ENCODE assay signal across 16 cellular contexts in the genomic region with DNA sequence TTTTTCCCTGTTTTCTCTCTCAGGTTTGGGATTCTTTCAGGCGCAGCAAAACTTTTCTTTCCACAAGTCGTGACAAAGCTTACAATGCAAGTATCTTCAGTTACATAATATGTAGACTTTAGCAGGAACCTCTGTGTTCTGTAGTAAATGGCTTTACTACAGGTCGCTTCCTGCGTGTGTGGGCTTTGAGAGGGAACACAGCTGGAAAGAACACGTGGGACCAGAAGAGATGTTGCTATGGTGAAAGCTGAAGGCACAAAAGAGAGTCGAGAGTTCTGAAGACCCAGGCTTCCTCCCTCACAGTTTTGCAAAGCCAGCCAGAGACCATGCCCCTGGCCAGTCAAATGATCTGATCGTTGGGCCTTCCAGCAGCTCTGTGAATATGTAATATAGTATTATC. TPM values are rescaled to one million over a fixed set of nuclear protein-coding genes. Genes with fewer than 3 reads are reported as not detected.
A peak's percentile ranks its signal among the peaks of the same experiment; 100 is the strongest.
DNase-seq lines count a peak whose midpoint lies in the region; ATAC-seq, FAIRE-seq and TF ChIP-seq lines count a peak whose summit lies in the region.
"Had no signal": no experiment of that assay in that cellular context is flagged by ENCODE, and none has a peak within 500 bp of the region (broad histone marks: within the 10 kb centered on the region; RNA-seq: fewer than 3 reads in every experiment).

No MANE protein-coding gene starts in this region.

- no peak overlapping the region for H3K14ac ChIP-seq in neuronal stem cell (ENCODE audit: low read length)

- POLR2A ChIA-PET in HepG2 (lab: Yijun Ruan, JAX), result interaction anchor here (0.6 kb wide), 1 partner anchor 235 kb away, joined by 3 read pairs; no protein-coding TSS in a partner anchor

- no TSS peak for BruUV-seq in HepG2 (replicated peaks; lab: Mats Ljungman, UMichigan)

- H3K9me3 ChIP-seq in HepG2 (ENCODE audit: low read length) (no peaks in the 10 kb centered on the region), right lobe of liver (no peaks in the 10 kb centered on the region), kidney (ENCODE audit: control insufficient read depth in 1 of 2, low read length in 2 of 2) (no peaks in the 10 kb centered on the region), neuronal stem cell (replicated peaks in 1 of 2; ENCODE audit: control insufficient read depth in 2 of 2, insufficient read depth in 1 of 2, low read depth in 1 of 2, low read length in 2 of 2) (no peaks in the 10 kb centered on the region), tibial artery (no peaks in the 10 kb centered on the region)

- H3K4me2 ChIP-seq in HepG2 (ENCODE audit: low read depth, low read length) (0 out of 2 replicates have a peak overlapping the region, but pooled peaks have one; percentile 10), neuronal stem cell (ENCODE audit: insufficient read depth, low read length, poor library complexity, severe bottlenecking) (no peak overlapping the region)

- no peak overlapping the region for H2BK120ac ChIP-seq in neuronal stem cell (ENCODE audit: low read depth, low read length)

- H2BK5ac ChIP-seq in neuronal stem cell (ENCODE audit: low read length), result no peak overlapping the region

- intact Hi-C loops in HepG2 (cut with micrococcal nuclease; ENCODE audit: unreplicated experiment), result no loop called here
- intact Hi-C loops in right lobe of liver (cut with DNase I), result no loop called here
- intact Hi-C loops in kidney (cut with DNase I), result no loop called here
- intact Hi-C loops in tibial artery (cut with DNase I; ENCODE audit: low total_unique reads), result no loop called here
- intact Hi-C loops in posterior cingulate gyrus (cut with DNase I), result no loop called here

- TF ChIP-seq CTCF in HepG2 (CRISPR knock-in tag; IDR thresholded peaks at IDR 0.05) (no peak), right lobe of liver (IDR thresholded peaks at IDR 0.05) (no peak), kidney (IDR thresholded peaks at IDR 0.05; ENCODE audit: borderline replicate concordance, extremely low read depth, insufficient read depth) (no peak), tibial artery (IDR thresholded peaks at IDR 0.05) (no peak)

- H4K91ac ChIP-seq in neuronal stem cell (ENCODE audit: low read depth, low read length, poor library complexity), result no peak overlapping the region

- in situ Hi-C loops in HepG2 (cut with HindIII; ENCODE audit: extremely low pct_ligation_motif_present, low pct_unique_long_range_greater_than_20kb), result no loop called here

- no peak for ATAC-seq in HepG2
- no peak for ATAC-seq in right lobe of liver

- H4K8ac ChIP-seq in neuronal stem cell (ENCODE audit: low read depth, low read length), result no peak overlapping the region

- no peak overlapping the region for H3K9ac ChIP-seq in HepG2 (ENCODE audit: insufficient read depth, low read depth, low read length)
- no peak overlapping the region for H3K9ac ChIP-seq in kidney (ENCODE audit: low read length in 2 of 2)
- no peak overlapping the region for H3K9ac ChIP-seq in neuronal stem cell (ENCODE audit: low read depth, low read length, poor library complexity)

- no peaks in the 10 kb centered on the region for H3K79me1 ChIP-seq in neuronal stem cell (ENCODE audit: low read depth, low read length)

- no peak overlapping the region for H2BK15ac ChIP-seq in neuronal stem cell (ENCODE audit: low read length)

- H3K27ac ChIP-seq in HepG2 (ENCODE audit: extremely low read length, insufficient read depth, low read length) (no peak overlapping the region), right lobe of liver (no peak overlapping the region), kidney (ENCODE audit: low read depth in 2 of 2, low read length in 2 of 2) (no peak overlapping the region), neuronal stem cell (replicated peaks; ENCODE audit: low read length) (no peak overlapping the region), tibial artery (no peak overlapping the region)

- CTCF ChIA-PET in HepG2 (lab: Yijun Ruan, JAX; ENCODE audit: low intra/inter-chr PET ratio, low total read pairs), result no interaction called here

- H3K27me3 ChIP-seq in HepG2 (ENCODE audit: control insufficient read depth in 1 of 2, insufficient read depth in 2 of 2, low read length in 2 of 2) (peaks cover 0 to 27% of the 10 kb centered on the region in 2 experiments; a peak in 4 of 5 replicates), right lobe of liver (no peaks in the 10 kb centered on the region), neuronal stem cell (ENCODE audit: control insufficient read depth in 3 of 3, insufficient read depth in 3 of 3, low read depth in 1 of 3, low read length in 3 of 3) (no peaks in the 10 kb centered on the region), tibial artery (peaks cover 0 to 2% of the 10 kb centered on the region in 2 donors)

- H3K18ac ChIP-seq in neuronal stem cell (ENCODE audit: low read length), result no peak overlapping the region

- H2BK12ac ChIP-seq in neuronal stem cell (ENCODE audit: low read length), result no peak overlapping the region

- H3K4me3 ChIP-seq in HepG2 (replicated peaks in 1 of 3; ENCODE audit: insufficient read depth in 1 of 3, low read depth in 2 of 3, low read length in 3 of 3) (no peak overlapping the region), right lobe of liver (no peak overlapping the region), kidney (ENCODE audit: low read length in 2 of 2) (no peak overlapping the region), neuronal stem cell (ENCODE audit: low read length in 2 of 2) (no peak overlapping the region), tibial artery (no peak overlapping the region)

- TF ChIP-seq EP300 in HepG2 (IDR thresholded peaks at IDR 0.05; ENCODE audit: low read depth in 2 of 2, low read length in 2 of 2), result no peak
- no peak for TF ChIP-seq EP300 in HepG2 (CRISPR knock-in tag; IDR thresholded peaks at IDR 0.05; ENCODE audit: borderline replicate concordance)

- DNase-seq in HepG2 (ENCODE audit: low spot score), result no peak
- DNase-seq in right lobe of liver, result no peak
- DNase-seq in kidney, result peak; percentile 19
- no peak for DNase-seq in neuronal stem cell (ENCODE audit: low spot score)
- DNase-seq in activated CD4-positive, CD25-positive, alpha-beta regulatory T cell treated with anti-CD3 and anti-CD28 coated beads, Interleukin-2, amount 50 U/mL, for 72 hours, result no peak
- DNase-seq in tibial artery, result no peak
- no peak for DNase-seq in posterior cingulate gyrus
- DNase-seq: C1 segment of cervical spinal cord; Calu3; CD4-positive, alpha-beta T cell; DMS 273 treated with DMSO at 0.1 percent for 48 hours; H7 had no signal

- no peak overlapping the region for H3K4ac ChIP-seq in neuronal stem cell (ENCODE audit: low read length)

- WGBS in HepG2 (ENCODE audit: low lambda C conversion rate), result 29% methylated on average over 7 of the region's 7 CpGs
- 63% methylated on average over 6 of the region's 7 CpGs for WGBS in right lobe of liver (ENCODE audit: insufficient coverage, low coverage, low lambda C conversion rate, missing lambda C conversion rate)
- no CpG with 5 or more reads among the region's 7 CpGs for WGBS in neuronal stem cell (ENCODE audit: extremely low coverage in 2 of 2, insufficient read length in 2 of 2, insufficient replicate concordance in 1 of 2), 2 donors

- H2AFZ ChIP-seq in HepG2 (ENCODE audit: low read length) (no peak overlapping the region), neuronal stem cell (ENCODE audit: low read length) (peak overlapping the region; percentile 66)

- no peaks in the 10 kb centered on the region for H4K20me1 ChIP-seq in HepG2 (ENCODE audit: insufficient read depth, low read length)

- H2AK5ac ChIP-seq in neuronal stem cell (ENCODE audit: low read depth, low read length), result no peak overlapping the region

- TF ChIP-seq RAD21 in HepG2 (CRISPR knock-in tag; IDR thresholded peaks at IDR 0.05), result no peak

- no peaks in the 10 kb centered on the region for H3K79me2 ChIP-seq in HepG2 (ENCODE audit: insufficient read depth, low read length)

- TF ChIP-seq POLR2A in HepG2 (IDR thresholded peaks at IDR 0.05; ENCODE audit: insufficient read depth in 1 of 2, low read depth in 2 of 2, low read length in 2 of 2), result no peak
- TF ChIP-seq POLR2A in right lobe of liver (IDR thresholded peaks at IDR 0.05), result no peak

- H3K36me3 ChIP-seq in HepG2 (replicated peaks in 1 of 2; ENCODE audit: control insufficient read depth in 1 of 2, insufficient read depth in 2 of 2, low read length in 2 of 2) (no peaks in the 10 kb centered on the region), right lobe of liver (no peaks in the 10 kb centered on the region), kidney (ENCODE audit: control insufficient read depth in 1 of 2, insufficient read depth in 2 of 2, low read length in 2 of 2) (no peaks in the 10 kb centered on the region), neuronal stem cell (replicated peaks in 1 of 2; ENCODE audit: control insufficient read depth in 2 of 2, insufficient read depth in 2 of 2, low read length in 2 of 2) (no peaks in the 10 kb centered on the region), tibial artery (no peaks in the 10 kb centered on the region)

- H3K4me1 ChIP-seq in HepG2 (ENCODE audit: insufficient read depth, low read length), result peaks cover 20% of the 10 kb centered on the region
- H3K4me1 ChIP-seq in right lobe of liver, result no peaks in the 10 kb centered on the region
- H3K4me1 ChIP-seq in kidney (ENCODE audit: control insufficient read depth in 1 of 2, insufficient read depth in 1 of 2, low read depth in 1 of 2, low read length in 2 of 2), result peaks cover 0 to 6% of the 10 kb centered on the region in 2 donors
- peaks cover 7 to 13% of the 10 kb centered on the region in 2 donors for H3K4me1 ChIP-seq in neuronal stem cell (ENCODE audit: control insufficient read depth in 2 of 2, insufficient read depth in 1 of 2, low read depth in 1 of 2, low read length in 2 of 2)
- no peaks in the 10 kb centered on the region for H3K4me1 ChIP-seq in tibial artery

- H3K23ac ChIP-seq in neuronal stem cell (ENCODE audit: low read depth, low read length, poor library complexity), result no peak overlapping the region

- no peak for FAIRE-seq in HepG2 (lab: Jason Lieb, UNC)
- no peak for FAIRE-seq in kidney (lab: Jason Lieb, UNC)
- FAIRE-seq: A204.1 had no signal

RNA-seq across cellular contexts. Expression of a gene that starts 4.0 kb away (rescaled TPM):
- 0.11 and 0.31 TPM in 2 replicates for total RNA-seq in HepG2 (2016; rRNA removed; fragmentation: Illumina TruSeq; extraction: Trizol)
- total RNA-seq in HepG2 (2016; cell fraction: cytosol; rRNA removed; fragmentation: Illumina TruSeq; extraction: Trizol; ENCODE audit: low read depth), result not detected in 2 replicates
- total RNA-seq in HepG2 (2016; cell fraction: insoluble cytoplasmic fraction; rRNA removed; fragmentation: Illumina TruSeq; extraction: Trizol), result 0.17 TPM in 1 of 2 replicates, not detected in the other
- 0.24 and 0.31 TPM in 2 replicates for total RNA-seq in HepG2 (2016; cell fraction: membrane; rRNA removed; fragmentation: Illumina TruSeq; extraction: Trizol)
- 0.25 TPM in 1 of 2 replicates, not detected in the other for total RNA-seq in HepG2 (2016; cell fraction: nucleus; rRNA removed; fragmentation: Illumina TruSeq; extraction: Trizol)
- 0.10 and 0.28 TPM in 2 replicates for polyA plus RNA-seq in HepG2 (2011; rRNA removed)
- 0.12 and 0.13 TPM in 2 replicates for polyA plus RNA-seq in HepG2 (2011; cell fraction: cytosol; rRNA removed)
- polyA plus RNA-seq in HepG2 (2011; cell fraction: nucleus; rRNA removed), result 0.09 and 0.18 TPM in 2 replicates
- polyA plus RNA-seq in HepG2 (2012), result 0.12 TPM in 1 of 2 replicates, not detected in the other
- polyA plus RNA-seq in HepG2 (2016; cell fraction: cytosol; fragmentation: Illumina TruSeq; extraction: Trizol; ENCODE audit: low read depth), result 0.15 and 0.29 TPM in 2 replicates
- polyA plus RNA-seq in HepG2 (2016; cell fraction: insoluble cytoplasmic fraction; fragmentation: Illumina TruSeq; extraction: Trizol; ENCODE audit: low read depth), result 0.40 and 0.46 TPM in 2 replicates
- polyA plus RNA-seq in HepG2 (2016; cell fraction: membrane; fragmentation: Illumina TruSeq; extraction: Trizol; ENCODE audit: low read depth), result 0.19 and 0.24 TPM in 2 replicates
- 0.31 TPM in 1 of 2 replicates, not detected in the other for polyA plus RNA-seq in HepG2 (2016; cell fraction: nucleus; fragmentation: Illumina TruSeq; extraction: Trizol; ENCODE audit: insufficient read depth, low read depth)
- polyA minus RNA-seq in HepG2 (2011; rRNA and poly(A)+ RNA removed; ENCODE audit: low replicate concordance), result 0.21 TPM in 1 of 2 replicates, not detected in the other
- not detected in 2 replicates for polyA minus RNA-seq in HepG2 (2011; cell fraction: cytosol; rRNA and poly(A)+ RNA removed)
- not detected in 2 replicates for polyA minus RNA-seq in HepG2 (2011; cell fraction: nucleus; rRNA and poly(A)+ RNA removed)
- total RNA-seq in right lobe of liver, result 1 to 10 TPM in 4 of 6 experiments, under 1 TPM in 2; 0.68 to 2.2 (median 1.2) TPM
- 1.2 TPM for total RNA-seq in kidney
- polyA plus RNA-seq in kidney (ENCODE audit: insufficient read depth, low read depth, low replicate concordance), result 0.26 TPM
- not detected for polyA plus RNA-seq in neuronal stem cell (2013, experiment 1 of 2)
- not detected for polyA plus RNA-seq in neuronal stem cell (2013, experiment 2 of 2)
- total RNA-seq: B cell, Calu3, Daoy, H7, HT1080 had no signal
